In genomic region chr7:37270109-37270508, GRCh38 we compare ENCODE assay signal across 16 cellular contexts.
DNase-seq lines count a peak whose midpoint lies in the region; ATAC-seq and TF ChIP-seq lines count a peak whose summit lies in the region.
"Had no signal": no experiment of that assay in that cellular context is flagged by ENCODE, and none has a peak within 500 bp of the region (broad histone marks: within the 10 kb centered on the region; RNA-seq: fewer than 3 reads in every experiment).

No MANE protein-coding gene starts in this region.

- H4K20me1 ChIP-seq in SK-N-SH (ENCODE audit: insufficient read depth) = no peaks in the 10 kb centered on the region

- H3F3A ChIP-seq in SK-N-SH (replicated peaks; ENCODE audit: insufficient read depth) = no peaks in the 10 kb centered on the region

- POLR2A ChIA-PET in SK-N-SH (lab: Yijun Ruan, JAX) = no interaction called here

- H3K4me2 ChIP-seq in SK-N-SH = no peak overlapping the region
- H3K4me2 ChIP-seq: A549 had no signal

- H3K27me3 Mint-ChIP-seq in T-helper 2 cell treated with Interferon-gamma antibody and Interleukin-4, amounts not matched to agents 5 μg/mL and 100 μg/mL, for 36 hours (ENCODE audit: low read depth) = no peaks in the 10 kb centered on the region
- H3K27me3 Mint-ChIP-seq: CD4-positive, alpha-beta memory T cell had no signal

- no peak overlapping the region for H2AFZ ChIP-seq in SK-N-SH (ENCODE audit: low read depth)

- H3K27me3 ChIP-seq in SK-N-SH (ENCODE audit: insufficient read depth) = no peaks in the 10 kb centered on the region
- H3K27me3 ChIP-seq: BE2C had no signal

- no peak for TF ChIP-seq EP300 in SK-N-SH (IDR thresholded peaks at IDR 0.05; ENCODE audit: borderline replicate concordance in 1 of 2, low read depth in 1 of 2, low read length in 1 of 2)

- TF ChIP-seq CTCF in SK-N-SH (IDR thresholded peaks at IDR 0.05) = no peak

- H3K4me3 ChIP-seq in SK-N-SH (ENCODE audit: low read depth in 2 of 2, low read length in 1 of 2) = no peak overlapping the region
- H3K4me3 ChIP-seq: A549, GM12878 had no signal

- TF ChIP-seq RAD21 in SK-N-SH (IDR thresholded peaks at IDR 0.05; ENCODE audit: low read length) = no peak

- no peaks in the 10 kb centered on the region for H3K79me2 ChIP-seq in SK-N-SH (ENCODE audit: insufficient read depth)

- DNase-seq in SK-N-SH = no peak
- DNase-seq in T-helper 2 cell treated with Interferon-gamma antibody and Interleukin-4, amounts not matched to agents 5 μg/mL and 100 μg/mL, for 36 hours (ENCODE audit: low spot score) = no peak
- DNase-seq in substantia nigra (lab: John Stamatoyannopoulos, UW) = no peak
- DNase-seq in foreskin melanocyte = no peak
- DNase-seq: BE2C; CD4-positive, alpha-beta memory T cell; DMS79; HCEC 1CT; HFFc6 had no signal

- no peak for ATAC-seq in GM18868 (IDR thresholded peaks at IDR 0.05; ENCODE audit: unreplicated experiment)
- no peak for ATAC-seq in HG03432 (IDR thresholded peaks at IDR 0.05; ENCODE audit: unreplicated experiment)
- ATAC-seq: A549, GM12878 had no signal

- H3K27ac ChIP-seq in SK-N-SH (ENCODE audit: low read depth in 2 of 2, low read length in 1 of 2) (no peak overlapping the region), cingulate gyrus (ENCODE audit: low read depth, low read length) (peak overlapping the region; percentile 63), substantia nigra (ENCODE audit: low read depth, low read length, poor library complexity, severe bottlenecking) (peak overlapping the region; percentile 55)
- H3K27ac ChIP-seq: A549, C4-2B, HL-60 had no signal

- H3K4me1 ChIP-seq in SK-N-SH (ENCODE audit: control insufficient read depth in 1 of 2, insufficient read depth in 2 of 2, low read depth in 1 of 2, low read length in 1 of 2) = no peaks in the 10 kb centered on the region
- H3K4me1 ChIP-seq: BE2C had no signal

- H3K4me3 Mint-ChIP-seq in T-helper 2 cell treated with Interferon-gamma antibody and Interleukin-4, amounts not matched to agents 5 μg/mL and 100 μg/mL, for 36 hours = no peak overlapping the region
- H3K4me3 Mint-ChIP-seq: HFFc6 had no signal

- H3K36me3 ChIP-seq in SK-N-SH (replicated peaks in 1 of 2; ENCODE audit: control insufficient read depth in 1 of 2, insufficient read depth in 2 of 2, low read length in 1 of 2) = no peaks in the 10 kb centered on the region
- H3K36me3 ChIP-seq: BE2C had no signal

- CTCF ChIA-PET in SK-N-SH (lab: Yijun Ruan, JAX) = interaction anchor here (0.6 to 2.6 kb wide), 15 partner anchors 9 to 760 kb away, joined by 3 to 14 read pairs (median 3); partner anchors contain the start of gene ELMO1

- no peaks in the 10 kb centered on the region for H3K9me2 ChIP-seq in SK-N-SH

- 7% methylated on average over 2 of the region's 2 CpGs for WGBS in SK-N-SH (ENCODE audit: low lambda C conversion rate)

- H3K9me3 ChIP-seq in SK-N-SH = 0 out of 2 replicates have a peak, but pooled peaks cover 5% of the 10 kb centered on the region
- H3K9me3 ChIP-seq: A549, BE2C had no signal

- H3K27ac Mint-ChIP-seq in T-helper 2 cell treated with Interferon-gamma antibody and Interleukin-4, amounts not matched to agents 5 μg/mL and 100 μg/mL, for 36 hours = peak overlapping the region; percentile 15
- H3K27ac Mint-ChIP-seq: CD4-positive, alpha-beta memory T cell; HFFc6 had no signal

- peaks cover 34% of the 10 kb centered on the region for H3K4me1 Mint-ChIP-seq in T-helper 2 cell treated with Interferon-gamma antibody and Interleukin-4, amounts not matched to agents 5 μg/mL and 100 μg/mL, for 36 hours (ENCODE audit: low read depth)

- H3K9me3 Mint-ChIP-seq in T-helper 2 cell treated with Interferon-gamma antibody and Interleukin-4, amounts not matched to agents 5 μg/mL and 100 μg/mL, for 36 hours = no peaks in the 10 kb centered on the region

- no peak overlapping the region for H3K9ac ChIP-seq in SK-N-SH

- H3K36me3 Mint-ChIP-seq in T-helper 2 cell treated with Interferon-gamma antibody and Interleukin-4, amounts not matched to agents 5 μg/mL and 100 μg/mL, for 36 hours (ENCODE audit: low read depth) = peaks cover 35% of the 10 kb centered on the region

TF ChIP-seq in SK-N-SH, 30 proteins besides CTCF, POLR2A, EP300 and RAD21:
- TF ChIP-seq MXI1 (IDR thresholded peaks at IDR 0.05; ENCODE audit: low read depth, low read length) (0 out of 2 replicates have a peak, but pooled peaks have one; percentile 28), NFIC (IDR thresholded peaks at IDR 0.05; ENCODE audit: borderline replicate concordance) (no peak), JUND (IDR thresholded peaks at IDR 0.05) (no peak), FOSL2 (IDR thresholded peaks at IDR 0.05; ENCODE audit: borderline replicate concordance, low read depth) (no peak), TCF12 (IDR thresholded peaks at IDR 0.05) (no peak), MAX (IDR thresholded peaks at IDR 0.05; ENCODE audit: low read depth) (no peak)

Comparison
In these comparisons a context has a peak if more than half of its experiments do, and no peak if none do; other contexts are left out.
1. H3K27ac ChIP-seq: peak in cingulate gyrus (single experiment) and substantia nigra (single experiment); none in SK-N-SH (0 of 2).